10 cellular contexts compared by ENCODE assay signal in the genomic region with DNA sequence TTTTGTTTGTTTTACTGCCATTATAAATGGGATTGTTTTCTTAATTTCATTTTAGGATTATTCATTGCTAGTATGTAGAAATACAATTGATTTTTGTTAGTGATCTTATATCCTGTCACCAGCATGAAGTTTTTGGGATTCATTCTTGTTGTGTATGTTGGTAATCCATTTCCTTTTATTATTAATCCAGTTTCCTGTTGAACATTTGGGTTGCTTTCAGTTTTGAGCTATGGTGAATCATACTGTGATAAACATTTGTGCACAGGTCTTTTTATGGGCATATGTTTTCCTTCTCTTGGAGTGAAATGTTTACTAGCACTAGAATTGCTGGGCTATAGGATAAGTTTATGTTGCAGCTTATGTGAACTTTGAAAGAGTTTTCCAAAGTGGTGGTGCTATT.
DNase-seq lines count a peak whose midpoint lies in the region; ATAC-seq, FAIRE-seq and TF ChIP-seq lines count a peak whose summit lies in the region.
"Had no signal": no experiment of that assay in that cellular context is flagged by ENCODE, and none has a peak within 500 bp of the region (broad histone marks: within the 10 kb centered on the region; RNA-seq: fewer than 3 reads in every experiment).

No MANE protein-coding gene starts in this region.

- peaks cover 18% of the 10 kb centered on the region for H3K36me3 Mint-ChIP-seq in natural killer cell
- H3K36me3 Mint-ChIP-seq in natural killer cell treated with Interleukin-12 subunit alpha and Interleukin-12 subunit beta and Interleukin-15 and Interleukin-18, amount 100 ng/mL, for 72 hours: peaks cover 17% of the 10 kb centered on the region
- peaks cover 51% of the 10 kb centered on the region for H3K36me3 Mint-ChIP-seq in activated naive CD4-positive, alpha-beta T cell treated with anti-CD3 and anti-CD28 coated beads, Interleukin-2, amount 10 ng/mL, durations not matched to agents 7 days and 5 days

- H3K27ac ChIP-seq in smooth muscle cell (ENCODE audit: low read depth): peak overlapping the region; percentile 34
- H3K27ac ChIP-seq: VCaP had no signal

- H3K4me1 Mint-ChIP-seq in natural killer cell: peaks cover 31 to 45% of the 10 kb centered on the region in 2 donors
- peaks cover 30 to 35% of the 10 kb centered on the region in 2 donors for H3K4me1 Mint-ChIP-seq in natural killer cell treated with Interleukin-12 subunit alpha and Interleukin-12 subunit beta and Interleukin-15 and Interleukin-18, amount 100 ng/mL, for 72 hours (ENCODE audit: low read depth in 2 of 2)
- H3K4me1 Mint-ChIP-seq in activated naive CD4-positive, alpha-beta T cell treated with anti-CD3 and anti-CD28 coated beads, Interleukin-2, amount 10 ng/mL, durations not matched to agents 7 days and 5 days: peaks cover 12% of the 10 kb centered on the region

- no peak for TF ChIP-seq CTCF in natural killer cell (IDR thresholded peaks at IDR 0.05)
- TF ChIP-seq CTCF in fibroblast of the aortic adventitia (IDR thresholded peaks at IDR 0.05; ENCODE audit: insufficient read depth, low read length): no peak
- TF ChIP-seq CTCF in smooth muscle cell (IDR thresholded peaks at IDR 0.05; ENCODE audit: borderline replicate concordance, insufficient read depth, poor library complexity, severe bottlenecking): no peak

- peaks cover 7% of the 10 kb centered on the region for H3K36me3 ChIP-seq in smooth muscle cell (ENCODE audit: low read depth)

- CTCF ChIA-PET in activated naive CD4-positive, alpha-beta T cell treated with anti-CD3 and anti-CD28 coated beads, Interleukin-2, amount 10 ng/mL, durations not matched to agents 7 days and 5 days (lab: Charles Lee): no interaction called here

- no peak for ATAC-seq in natural killer cell
- no peak for ATAC-seq in natural killer cell treated with Interleukin-12 subunit alpha and Interleukin-12 subunit beta and Interleukin-15 and Interleukin-18, amount 100 ng/mL, for 72 hours

- peak overlapping the region; percentile 17 to 31 for H3K27ac Mint-ChIP-seq in natural killer cell
- no peak overlapping the region for H3K27ac Mint-ChIP-seq in natural killer cell treated with Interleukin-12 subunit alpha and Interleukin-12 subunit beta and Interleukin-15 and Interleukin-18, amount 100 ng/mL, for 72 hours
- H3K27ac Mint-ChIP-seq in activated naive CD4-positive, alpha-beta T cell treated with anti-CD3 and anti-CD28 coated beads, Interleukin-2, amount 10 ng/mL, durations not matched to agents 7 days and 5 days: no peak overlapping the region

- peaks cover 0 to 4% of the 10 kb centered on the region in 2 donors for H3K9me3 Mint-ChIP-seq in natural killer cell
- H3K9me3 Mint-ChIP-seq in natural killer cell treated with Interleukin-12 subunit alpha and Interleukin-12 subunit beta and Interleukin-15 and Interleukin-18, amount 100 ng/mL, for 72 hours: no peaks in the 10 kb centered on the region
- peaks cover 10% of the 10 kb centered on the region for H3K9me3 Mint-ChIP-seq in activated naive CD4-positive, alpha-beta T cell treated with anti-CD3 and anti-CD28 coated beads, Interleukin-2, amount 10 ng/mL, durations not matched to agents 7 days and 5 days

- H3K4me3 ChIP-seq in fibroblast of the aortic adventitia (ENCODE audit: low read depth, low read length): no peak overlapping the region
- no peak overlapping the region for H3K4me3 ChIP-seq in smooth muscle cell

- intact Hi-C loops in natural killer cell (cut with micrococcal nuclease): no loop called here

- peaks cover 3% of the 10 kb centered on the region for H4K20me1 ChIP-seq in smooth muscle cell (ENCODE audit: low read depth)

- no peaks in the 10 kb centered on the region for H3K27me3 Mint-ChIP-seq in natural killer cell (ENCODE audit: low read depth in 2 of 2)
- no peaks in the 10 kb centered on the region for H3K27me3 Mint-ChIP-seq in natural killer cell treated with Interleukin-12 subunit alpha and Interleukin-12 subunit beta and Interleukin-15 and Interleukin-18, amount 100 ng/mL, for 72 hours
- H3K27me3 Mint-ChIP-seq in activated naive CD4-positive, alpha-beta T cell treated with anti-CD3 and anti-CD28 coated beads, Interleukin-2, amount 10 ng/mL, durations not matched to agents 7 days and 5 days: no peaks in the 10 kb centered on the region

- H3K9ac ChIP-seq in smooth muscle cell (ENCODE audit: low read depth): no peak overlapping the region

- H3K27me3 ChIP-seq in smooth muscle cell (ENCODE audit: low read depth): no peaks in the 10 kb centered on the region

- H3K4me3 Mint-ChIP-seq in natural killer cell: no peak overlapping the region
- H3K4me3 Mint-ChIP-seq in natural killer cell treated with Interleukin-12 subunit alpha and Interleukin-12 subunit beta and Interleukin-15 and Interleukin-18, amount 100 ng/mL, for 72 hours: no peak overlapping the region
- no peak overlapping the region for H3K4me3 Mint-ChIP-seq in activated naive CD4-positive, alpha-beta T cell treated with anti-CD3 and anti-CD28 coated beads, Interleukin-2, amount 10 ng/mL, durations not matched to agents 7 days and 5 days

- DNase-seq in natural killer cell (no peak), RCC 7860 (ENCODE audit: low spot score) (no peak), fibroblast of the aortic adventitia (ENCODE audit: low read depth) (peak; percentile 42), smooth muscle cell (lab: John Stamatoyannopoulos, UW; ENCODE audit: unreplicated experiment) (no peak), NCI-H2107 treated with DMSO at 0.1 percent for 48 hours (lab: John Stamatoyannopoulos, UW; ENCODE audit: unreplicated experiment) (no peak), NCI-H2107 (lab: John Stamatoyannopoulos, UW) (no peak)
- DNase-seq in natural killer cell treated with Interleukin-12 subunit alpha and Interleukin-12 subunit beta and Interleukin-15 and Interleukin-18, amount 100 ng/mL, for 72 hours (ENCODE audit: low spot score): no peak
- DNase-seq in activated naive CD4-positive, alpha-beta T cell treated with anti-CD3 and anti-CD28 coated beads, Interleukin-2, amount 10 ng/mL, durations not matched to agents 7 days and 5 days: no peak
- DNase-seq: activated effector memory CD4-positive, alpha-beta T cell treated with anti-CD3 and anti-CD28 coated beads, Interleukin-2, amount 50 U/mL, for 16 hours had no signal

- FAIRE-seq in RCC 7860 (lab: Jason Lieb, UNC): peak; percentile 62

- H3K9me3 ChIP-seq in smooth muscle cell (replicated peaks; ENCODE audit: low read depth): no peaks in the 10 kb centered on the region

- peak overlapping the region; percentile 45 for H3K4me2 ChIP-seq in smooth muscle cell

- H3F3A ChIP-seq in smooth muscle cell (ENCODE audit: low read depth): peaks cover 3% of the 10 kb centered on the region

- H2AFZ ChIP-seq in smooth muscle cell (ENCODE audit: low read depth): no peak overlapping the region

- H3K79me2 ChIP-seq in smooth muscle cell (ENCODE audit: low read depth): peaks cover 17% of the 10 kb centered on the region

- H3K4me1 ChIP-seq in smooth muscle cell (ENCODE audit: low read depth): no peaks in the 10 kb centered on the region

Comparison
In these comparisons a context has a peak if more than half of its experiments do, and no peak if none do; other contexts are left out.
1. H3K27ac Mint-ChIP-seq: peak in natural killer cell (2 of 2); none in natural killer cell treated with Interleukin-12 subunit alpha and Interleukin-12 subunit beta and Interleukin-15 and Interleukin-18, amount 100 ng/mL, for 72 hours (0 of 2) and activated naive CD4-positive, alpha-beta T cell treated with anti-CD3 and anti-CD28 coated beads, Interleukin-2, amount 10 ng/mL, durations not matched to agents 7 days and 5 days (single experiment).